1 cellular context compared by ENCODE assay signal in the genomic region with DNA sequence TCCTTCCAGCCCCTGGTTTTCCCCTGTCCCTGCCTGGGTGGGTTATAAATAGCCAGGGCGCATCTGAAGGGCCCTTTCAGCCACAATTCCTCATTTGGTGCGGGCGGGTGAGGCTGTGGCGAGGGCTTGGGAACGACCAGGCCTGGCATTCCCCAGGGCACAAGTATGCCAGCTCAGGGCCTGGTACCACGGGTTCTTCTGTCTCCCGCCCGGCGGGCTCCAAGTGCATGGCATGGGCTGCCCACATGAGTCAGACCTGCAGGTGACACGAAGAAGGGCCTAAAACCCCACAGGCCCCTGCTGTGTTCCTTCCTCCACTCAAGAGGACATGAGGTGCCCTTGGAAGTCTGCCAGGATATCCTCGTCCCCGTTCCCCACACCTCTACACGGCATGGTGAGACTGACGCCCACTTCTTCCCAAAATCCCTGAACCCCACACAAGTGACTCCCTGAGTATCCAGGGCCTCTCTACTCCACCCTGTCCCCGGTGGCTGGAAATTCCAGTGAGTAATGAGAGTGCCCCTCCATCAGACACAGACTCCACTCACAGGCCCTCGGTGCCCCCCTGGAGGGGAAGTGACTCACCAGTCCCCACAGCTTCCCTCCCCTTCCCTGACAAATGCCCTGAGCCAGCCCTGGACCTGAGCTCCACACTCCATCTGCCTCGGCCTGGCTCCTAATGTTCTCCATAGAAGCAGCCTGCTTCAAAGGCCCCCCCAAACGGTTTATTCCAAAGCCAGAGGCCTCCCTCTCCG.
TF ChIP-seq lines count a peak whose summit lies in the region.

No MANE protein-coding gene starts in this region.

TF ChIP-seq in HepG2, 621 proteins besides CTCF, POLR2A, EP300 and RAD21 (continued from another document):
- no peak for TF ChIP-seq TERF1 (CRISPR knock-in tag; IDR thresholded peaks at IDR 0.05)
- TF ChIP-seq PAF1 (CRISPR knock-in tag; IDR thresholded peaks at IDR 0.05), result no peak
- TF ChIP-seq ZNF782 (CRISPR knock-in tag; IDR thresholded peaks at IDR 0.05; ENCODE audit: borderline replicate concordance), result no peak
- no peak for TF ChIP-seq ZNF292 (CRISPR knock-in tag; IDR thresholded peaks at IDR 0.05; ENCODE audit: borderline replicate concordance, low read depth)
- TF ChIP-seq KLF13 (CRISPR knock-in tag; IDR thresholded peaks at IDR 0.05), result no peak
- no peak for TF ChIP-seq NFYC (CRISPR knock-in tag; IDR thresholded peaks at IDR 0.05)
- TF ChIP-seq CENPX (CRISPR knock-in tag; IDR thresholded peaks at IDR 0.05), result no peak
- TF ChIP-seq ZNF484 (CRISPR knock-in tag; IDR thresholded peaks at IDR 0.05; ENCODE audit: borderline replicate concordance, low read depth), result no peak
- no peak for TF ChIP-seq SAFB2 (CRISPR knock-in tag; IDR thresholded peaks at IDR 0.05; ENCODE audit: borderline replicate concordance, low read depth)
- TF ChIP-seq GFI1 (CRISPR knock-in tag; IDR thresholded peaks at IDR 0.05; ENCODE audit: borderline replicate concordance), result no peak
- TF ChIP-seq TAF1 (CRISPR knock-in tag; IDR thresholded peaks at IDR 0.05), result peak; percentile 41
- TF ChIP-seq MED1 (CRISPR knock-in tag; IDR thresholded peaks at IDR 0.05), result peak; percentile 48; the same call in 1 of the 2 replicates
- TF ChIP-seq ZNF101 (CRISPR knock-in tag; IDR thresholded peaks at IDR 0.05; ENCODE audit: borderline replicate concordance, low read depth), result no peak
- TF ChIP-seq TBX3 (IDR thresholded peaks at IDR 0.05; ENCODE audit: borderline replicate concordance), result no peak
- TF ChIP-seq ZNF619 (CRISPR knock-in tag; IDR thresholded peaks at IDR 0.05), result no peak
- TF ChIP-seq ZNF598 (CRISPR knock-in tag; IDR thresholded peaks at IDR 0.05; ENCODE audit: borderline replicate concordance), result no peak
- no peak for TF ChIP-seq HDAC1 (CRISPR knock-in tag; IDR thresholded peaks at IDR 0.05)
- TF ChIP-seq TCF12 (IDR thresholded peaks at IDR 0.05), result no peak
- TF ChIP-seq TCF12 (CRISPR knock-in tag; IDR thresholded peaks at IDR 0.05), result no peak
- TF ChIP-seq HDAC6 (IDR thresholded peaks at IDR 0.05; ENCODE audit: low read depth, low read length), result no peak
- 0 out of 2 replicates have a peak, but pooled peaks have one; percentile 49 for TF ChIP-seq GLI4 (CRISPR knock-in tag; IDR thresholded peaks at IDR 0.05; ENCODE audit: borderline replicate concordance)
- no peak for TF ChIP-seq NPAS2 (CRISPR knock-in tag; IDR thresholded peaks at IDR 0.05; ENCODE audit: borderline replicate concordance)
- TF ChIP-seq GPN1 (CRISPR knock-in tag; IDR thresholded peaks at IDR 0.05; ENCODE audit: borderline replicate concordance), result no peak
